In genomic region chr17:32627233-32628008, GRCh38 we compare ENCODE assay signal across 9 cellular contexts.
DNase-seq lines count a peak whose midpoint lies in the region; ATAC-seq and TF ChIP-seq lines count a peak whose summit lies in the region.
"Had no signal": no experiment of that assay in that cellular context is flagged by ENCODE, and none has a peak within 500 bp of the region (broad histone marks: within the 10 kb centered on the region; RNA-seq: fewer than 3 reads in every experiment).

No MANE protein-coding gene starts in this region.

- H3K27ac ChIP-seq in MM.1S (ENCODE audit: low read length) = no peak overlapping the region

- no peaks in the 10 kb centered on the region for H3K9me3 ChIP-seq in MM.1S (replicated peaks; ENCODE audit: insufficient read depth, low read length)

- DNase-seq in AG10803 (ENCODE audit: low read depth) (peak; percentile 10), NCI-H1436 treated with DMSO at 0.1 percent for 48 hours (lab: John Stamatoyannopoulos, UW) (peak; percentile 99), amygdala (lab: John Stamatoyannopoulos, UW) (peak in 50 of 56 donors; percentile 15 to 84 (median 56)), iPS-NIHi7 (ENCODE audit: extremely low spot score) (peak; percentile 86), NCI-H526 treated with DMSO at 0.1 percent for 48 hours (lab: John Stamatoyannopoulos, UW) (no peak), MM.1S (no peak)
- DNase-seq in effector CD4-positive, alpha-beta T cell = no peak
- DNase-seq: dermis blood vessel endothelial cell had no signal

- H3F3A ChIP-seq in MM.1S (ENCODE audit: insufficient read depth, low read length) = no peaks in the 10 kb centered on the region

- H3K79me2 ChIP-seq in MM.1S (ENCODE audit: low read length) = no peaks in the 10 kb centered on the region

- H2AFZ ChIP-seq in MM.1S (ENCODE audit: low read length) = no peak overlapping the region

- H3K4me3 ChIP-seq in AG10803 (ENCODE audit: low read length) (no peak overlapping the region), MM.1S (ENCODE audit: low read length) (no peak overlapping the region)

- H4K20me1 ChIP-seq in MM.1S (ENCODE audit: insufficient read depth, low read length) = no peaks in the 10 kb centered on the region; the same call in 1 of the 2 replicates

- ATAC-seq in HG03432 (IDR thresholded peaks at IDR 0.05; ENCODE audit: unreplicated experiment) = no peak

- TF ChIP-seq CTCF in AG10803 (conservative IDR thresholded peaks at IDR 0.05; ENCODE audit: low read length) (no peak), MM.1S (IDR thresholded peaks at IDR 0.05; ENCODE audit: low read length) (no peak)

- no peaks in the 10 kb centered on the region for H3K9me2 ChIP-seq in MM.1S (replicated peaks; ENCODE audit: insufficient read depth, low read length)

- no peaks in the 10 kb centered on the region for H3K27me3 ChIP-seq in MM.1S (replicated peaks; ENCODE audit: insufficient read depth, low read length)

- no peak overlapping the region for H3K4me2 ChIP-seq in MM.1S (ENCODE audit: low read depth, low read length)

- H3K4me1 ChIP-seq in MM.1S (ENCODE audit: low read length) = no peaks in the 10 kb centered on the region

- no peaks in the 10 kb centered on the region for H3K36me3 ChIP-seq in MM.1S (replicated peaks; ENCODE audit: insufficient read depth, low read length)

- no peak overlapping the region for H3K9ac ChIP-seq in MM.1S (ENCODE audit: low read length)

Comparison
In these comparisons a context has a peak if more than half of its experiments do, and no peak if none do; other contexts are left out.
1. DNase-seq: peak in AG10803 (single experiment), NCI-H1436 treated with DMSO at 0.1 percent for 48 hours (single experiment), amygdala (50 of 56) and iPS-NIHi7 (single experiment); none in effector CD4-positive, alpha-beta T cell (single experiment), NCI-H526 treated with DMSO at 0.1 percent for 48 hours (single experiment) and MM.1S (single experiment).